In genomic region chr3:103247459-103247858, GRCh38 we compare ENCODE assay signal across 18 cellular contexts.
DNase-seq lines count a peak whose midpoint lies in the region; ATAC-seq, FAIRE-seq and TF ChIP-seq lines count a peak whose summit lies in the region.
"Had no signal": no experiment of that assay in that cellular context is flagged by ENCODE, and none has a peak within 500 bp of the region (broad histone marks: within the 10 kb centered on the region; RNA-seq: fewer than 3 reads in every experiment).

No MANE protein-coding gene starts in this region.

- H3K4me1 ChIP-seq in GM12878 (ENCODE audit: control insufficient read depth, insufficient read depth, low read length) (no peaks in the 10 kb centered on the region), left lung (no peaks in the 10 kb centered on the region)
- H3K4me1 ChIP-seq: BLaER1 treated with 17β-estradiol and CSF1 and Interleukin-3, amounts not matched to agents 10 nM and 100 nM had no signal

- no peak overlapping the region for H3K9ac ChIP-seq in GM12878 (ENCODE audit: control insufficient read depth, insufficient read depth, low read length)
- H3K9ac ChIP-seq: BLaER1 treated with 17β-estradiol and CSF1 and Interleukin-3, amounts not matched to agents 10 nM and 100 nM; GM23248 had no signal

- POLR2A ChIA-PET in GM12878 (lab: Charles Lee) = no interaction called here

- ATAC-seq in GM18508 (IDR thresholded peaks at IDR 0.05; ENCODE audit: insufficient read depth, unreplicated experiment) (peak; percentile 60), HG02885 (IDR thresholded peaks at IDR 0.05; ENCODE audit: poor library complexity, unreplicated experiment) (peak; percentile 42), HG03378 (IDR thresholded peaks at IDR 0.05; ENCODE audit: unreplicated experiment) (peak; percentile 59), GM12878 (peak; percentile 50), left lung (no peak)
- ATAC-seq: HCT116 had no signal

- in situ Hi-C loops in GM12878 (cut with MboI) = no loop called here

- H3K4me3 ChIP-seq in GM12878 (no peak overlapping the region), left lung (no peak overlapping the region)
- H3K4me3 ChIP-seq: BLaER1 treated with 17β-estradiol and CSF1 and Interleukin-3, amounts not matched to agents 10 nM and 100 nM; GM23248 had no signal

- no peaks in the 10 kb centered on the region for H3K79me2 ChIP-seq in GM12878 (ENCODE audit: control insufficient read depth, insufficient read depth, low read length)

- RAD21 ChIA-PET in GM12878 (lab: Charles Lee; ENCODE audit: unreplicated experiment) = no interaction called here

- no peaks in the 10 kb centered on the region for H3K9me3 ChIP-seq in GM12878 (replicated peaks; ENCODE audit: control insufficient read depth, insufficient read depth, low read length)
- H3K9me3 ChIP-seq in left lung = no peaks in the 10 kb centered on the region
- H3K9me3 ChIP-seq: BLaER1 treated with 17β-estradiol and CSF1 and Interleukin-3, amounts not matched to agents 10 nM and 100 nM had no signal

- TF ChIP-seq CTCF in GM12878 (IDR thresholded peaks at IDR 0.05 in 2 of 3, conservative IDR thresholded peaks at IDR 0.05 in 1 of 3; ENCODE audit: control insufficient read depth in 2 of 3, extremely low read depth in 1 of 3, insufficient read depth in 1 of 3, low read depth in 3 of 3, low read length in 3 of 3) = no peak
- TF ChIP-seq CTCF in left lung (IDR thresholded peaks at IDR 0.05) = no peak

- CTCF ChIA-PET in GM12878 (lab: Yijun Ruan, JAX) = no interaction called here

- no peaks in the 10 kb centered on the region for H3K36me3 ChIP-seq in GM12878 (ENCODE audit: control insufficient read depth in 2 of 2, insufficient read depth in 2 of 2, low read length in 1 of 2)
- no peaks in the 10 kb centered on the region for H3K36me3 ChIP-seq in left lung
- H3K36me3 ChIP-seq: BLaER1 treated with 17β-estradiol and CSF1 and Interleukin-3, amounts not matched to agents 10 nM and 100 nM had no signal

- no peak for FAIRE-seq in GM12878 (lab: Jason Lieb, UNC)
- FAIRE-seq: GM18507, GM19239, H54 had no signal

- H3K27ac ChIP-seq in GM12878 (ENCODE audit: control insufficient read depth, insufficient read depth) (no peak overlapping the region), left lung (no peak overlapping the region)
- H3K27ac ChIP-seq: BLaER1 treated with 17β-estradiol and CSF1 and Interleukin-3, amounts not matched to agents 10 nM and 100 nM; GM23248; HL-60 had no signal

- DNase-seq in GM12878 (ENCODE audit: low read depth, low spot score) (no peak), left lung (no peak), AML-193 (lab: John Stamatoyannopoulos, UW) (no peak), NCI-H774 (lab: John Stamatoyannopoulos, UW) (no peak)
- DNase-seq: 8988T; CD4-positive, CD25-positive, alpha-beta regulatory T cell; DMS53; GF-D8; GM23248 had no signal

- no peak overlapping the region for H2AFZ ChIP-seq in GM12878 (ENCODE audit: control insufficient read depth, low read depth, low read length)
- H2AFZ ChIP-seq: GM23248 had no signal

- H3K27me3 ChIP-seq in GM12878 (replicated peaks in 1 of 2; ENCODE audit: control insufficient read depth in 2 of 2, insufficient read depth in 2 of 2, low read length in 1 of 2) (no peaks in the 10 kb centered on the region), left lung (no peaks in the 10 kb centered on the region)
- H3K27me3 ChIP-seq: BLaER1 treated with 17β-estradiol and CSF1 and Interleukin-3, amounts not matched to agents 10 nM and 100 nM had no signal

- no peaks in the 10 kb centered on the region for H4K20me1 ChIP-seq in GM12878 (ENCODE audit: control insufficient read depth, insufficient read depth)
- H4K20me1 ChIP-seq: BLaER1 treated with 17β-estradiol and CSF1 and Interleukin-3, amounts not matched to agents 10 nM and 100 nM had no signal

- no peak for TF ChIP-seq POLR2A in GM12878 (IDR thresholded peaks at IDR 0.05; ENCODE audit: low read depth, low read length)

- SMC1A ChIA-PET in GM12878 (lab: Charles Lee; ENCODE audit: uncharacterized antibody, unreplicated experiment) = no interaction called here

- BruUV-seq in GM12878 (replicated peaks; lab: Mats Ljungman, UMichigan) = no TSS peak

- intact Hi-C loops in GM12878 (cut with micrococcal nuclease; ENCODE audit: unreplicated experiment) (no loop called here), left lung (cut with DNase I) (no loop called here)

- no peak overlapping the region for H3K4me2 ChIP-seq in GM12878 (ENCODE audit: control insufficient read depth, insufficient read depth)
- H3K4me2 ChIP-seq: BLaER1 treated with 17β-estradiol and CSF1 and Interleukin-3, amounts not matched to agents 10 nM and 100 nM had no signal

- TF ChIP-seq RAD21 in GM12878 (IDR thresholded peaks at IDR 0.05; ENCODE audit: insufficient read depth, low read depth, low read length) = no peak

- TF ChIP-seq EP300 in GM12878 (IDR thresholded peaks at IDR 0.05; ENCODE audit: borderline replicate concordance in 1 of 2, control insufficient read depth in 1 of 2, low read depth in 2 of 2, low read length in 2 of 2) = no peak

TF ChIP-seq in GM12878, 131 proteins besides CTCF, POLR2A, EP300 and RAD21 (continues in another document):
- no peak for TF ChIP-seq PRDM15 (CRISPR knock-in tag; IDR thresholded peaks at IDR 0.05)
- no peak for TF ChIP-seq DPF2 (IDR thresholded peaks at IDR 0.05)
- TF ChIP-seq ZZZ3 (IDR thresholded peaks at IDR 0.05; ENCODE audit: control insufficient read depth, insufficient read length, low read depth) = no peak
- no peak for TF ChIP-seq ZBTB33 (IDR thresholded peaks at IDR 0.05)
- no peak for TF ChIP-seq MEF2A (IDR thresholded peaks at IDR 0.05; ENCODE audit: insufficient read depth, low read depth, low read length)
- no peak for TF ChIP-seq ETV6 (conservative IDR thresholded peaks at IDR 0.05 in 1 of 2, IDR thresholded peaks at IDR 0.05 in 1 of 2; ENCODE audit: borderline replicate concordance in 1 of 2, low read depth in 1 of 2)
